In the genomic region with DNA sequence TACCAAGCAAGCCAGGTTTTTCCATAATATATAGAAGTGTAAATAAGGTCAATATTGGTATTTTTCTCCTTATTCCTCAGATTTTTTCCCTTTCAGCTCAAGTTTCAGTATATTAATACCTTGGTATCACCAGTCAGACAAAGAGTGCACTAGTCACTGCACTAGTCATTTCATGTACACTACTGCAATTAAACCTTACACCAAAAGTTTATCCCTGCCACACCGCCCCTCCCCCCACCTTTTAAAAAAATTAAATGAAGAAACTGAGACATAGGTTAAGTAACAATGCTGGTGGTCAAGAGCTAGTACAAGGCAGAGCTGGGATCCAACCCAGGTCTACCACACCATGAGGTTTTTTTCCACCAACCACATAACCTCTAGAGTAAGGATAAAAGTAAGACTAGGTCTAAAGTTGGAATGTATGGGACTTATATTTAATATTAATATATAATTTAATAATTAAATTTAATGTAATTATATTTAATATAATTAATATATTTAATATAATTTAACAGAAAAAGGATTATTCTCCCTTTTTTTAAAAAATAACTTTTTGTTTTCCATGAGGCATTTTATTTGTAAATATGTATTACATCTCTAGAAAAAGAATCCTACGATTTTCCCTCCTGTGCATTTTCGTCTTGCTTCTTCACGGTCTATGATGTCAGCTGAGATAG, we compare ENCODE assay signal across 1 cellular context.
TF ChIP-seq lines count a peak whose summit lies in the region.

No MANE protein-coding gene starts in this region.

TF ChIP-seq in HepG2, 621 proteins besides CTCF, POLR2A, EP300 and RAD21 (continued from another document):
- TF ChIP-seq, protein P1, sequence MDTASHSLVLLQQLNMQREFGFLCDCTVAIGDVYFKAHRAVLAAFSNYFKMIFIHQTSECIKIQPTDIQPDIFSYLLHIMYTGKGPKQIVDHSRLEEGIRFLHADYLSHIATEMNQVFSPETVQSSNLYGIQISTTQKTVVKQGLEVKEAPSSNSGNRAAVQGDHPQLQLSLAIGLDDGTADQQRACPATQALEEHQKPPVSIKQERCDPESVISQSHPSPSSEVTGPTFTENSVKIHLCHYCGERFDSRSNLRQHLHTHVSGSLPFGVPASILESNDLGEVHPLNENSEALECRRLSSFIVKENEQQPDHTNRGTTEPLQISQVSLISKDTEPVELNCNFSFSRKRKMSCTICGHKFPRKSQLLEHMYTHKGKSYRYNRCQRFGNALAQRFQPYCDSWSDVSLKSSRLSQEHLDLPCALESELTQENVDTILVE (CRISPR knock-in tag; IDR thresholded peaks at IDR 0.05) = no peak
- TF ChIP-seq ZNF788 (CRISPR knock-in tag; IDR thresholded peaks at IDR 0.05; ENCODE audit: borderline replicate concordance) = no peak
- no peak for TF ChIP-seq ZNF747 (CRISPR knock-in tag; IDR thresholded peaks at IDR 0.05; ENCODE audit: borderline replicate concordance)
- TF ChIP-seq CBX1 (IDR thresholded peaks at IDR 0.05; ENCODE audit: low read depth) = no peak
TF ChIP-seq in HepG2: peak in this region for 0.
